ENCODE assay signal across 8 cellular contexts in genomic region chr5:133026664-133027153, GRCh38. TPM values are rescaled to one million over a fixed set of nuclear protein-coding genes. Genes with fewer than 3 reads are reported as not detected.
DNase-seq lines count a peak whose midpoint lies in the region; ATAC-seq and TF ChIP-seq lines count a peak whose summit lies in the region.

No MANE protein-coding gene starts in this region.

- no peaks in the 10 kb centered on the region for H3K9me3 ChIP-seq in SK-N-SH

- H3K9me2 ChIP-seq in SK-N-SH: no peaks in the 10 kb centered on the region

- H4K20me1 ChIP-seq in SK-N-SH (ENCODE audit: insufficient read depth): no peaks in the 10 kb centered on the region

- 14% methylated on average over 15 of the region's 15 CpGs for WGBS in SK-N-SH (ENCODE audit: low lambda C conversion rate)

- POLR2A ChIA-PET in SK-N-SH (lab: Yijun Ruan, JAX): interaction anchor here (0.7 kb wide), 1 partner anchor 25 kb away, joined by 3 read pairs; no protein-coding TSS in a partner anchor

- H3K36me3 ChIP-seq in SK-N-SH (replicated peaks in 1 of 2; ENCODE audit: control insufficient read depth in 1 of 2, insufficient read depth in 2 of 2, low read length in 1 of 2): peaks cover 0 to 10% of the 10 kb centered on the region in 2 experiments

- intact Hi-C loops in head of caudate nucleus (cut with DNase I): loop anchor here (10.0 kb wide), 1 partner anchor 62 kb away; the partner anchor contains the start of gene AFF4

- H3K79me2 ChIP-seq in SK-N-SH (ENCODE audit: insufficient read depth): peaks cover 42% of the 10 kb centered on the region

- no peaks in the 10 kb centered on the region; a peak in 1 of 4 replicates for H3K4me1 ChIP-seq in SK-N-SH (ENCODE audit: control insufficient read depth in 1 of 2, insufficient read depth in 2 of 2, low read depth in 1 of 2, low read length in 1 of 2)

- no peak for TF ChIP-seq RAD21 in SK-N-SH (IDR thresholded peaks at IDR 0.05; ENCODE audit: low read length)

- ATAC-seq in HG03039 (IDR thresholded peaks at IDR 0.05; ENCODE audit: unreplicated experiment): no peak

- no peaks in the 10 kb centered on the region for H3K27me3 ChIP-seq in SK-N-SH (ENCODE audit: insufficient read depth)

- H3K4me2 ChIP-seq in SK-N-SH: peak overlapping the region; percentile 51; the same call in 1 of the 2 replicates

- no peak for TF ChIP-seq CTCF in SK-N-SH (IDR thresholded peaks at IDR 0.05)
- no peak for TF ChIP-seq CTCF in fibroblast of mammary gland (conservative IDR thresholded peaks at IDR 0.05; ENCODE audit: control insufficient read depth, insufficient read depth, low read depth, low read length)

- H3F3A ChIP-seq in SK-N-SH (replicated peaks; ENCODE audit: insufficient read depth): peaks cover 15% of the 10 kb centered on the region

- H2AFZ ChIP-seq in SK-N-SH (ENCODE audit: low read depth): peak overlapping the region; percentile 98

- no peak for TF ChIP-seq EP300 in SK-N-SH (IDR thresholded peaks at IDR 0.05; ENCODE audit: borderline replicate concordance in 1 of 2, low read depth in 1 of 2, low read length in 1 of 2)

- H3K4me3 ChIP-seq in GM08714 (ENCODE audit: low read length) (peak overlapping the region; percentile 58), SK-N-SH (ENCODE audit: low read depth in 2 of 2, low read length in 1 of 2) (peak overlapping the region; percentile 43 to 72; a peak in 3 of 4 replicates), fibroblast of mammary gland (ENCODE audit: control insufficient read depth, low read depth, low read length) (peak overlapping the region; percentile 90)

- peak overlapping the region; percentile 72 to 76 for H3K27ac ChIP-seq in SK-N-SH (ENCODE audit: low read depth in 2 of 2, low read length in 1 of 2)

- CTCF ChIA-PET in SK-N-SH (lab: Yijun Ruan, JAX): interaction anchor here (1.0 kb wide), 1 partner anchor 40 kb away, joined by 3 read pairs; no protein-coding TSS in a partner anchor

- DNase-seq in SK-N-SH: no peak
- DNase-seq in fibroblast of mammary gland (ENCODE audit: low read depth): no peak
- peak; percentile 32 for DNase-seq in retina
- DNase-seq in hypothalamus (lab: John Stamatoyannopoulos, UW): no peak
- DNase-seq in head of caudate nucleus: no peak
- DNase-seq in GOT3 (lab: John Stamatoyannopoulos, UW): no peak

- peak overlapping the region; percentile 41 for H3K9ac ChIP-seq in SK-N-SH

TF ChIP-seq in SK-N-SH, 30 proteins besides CTCF, POLR2A, EP300 and RAD21:
- TF ChIP-seq SMC3 (IDR thresholded peaks at IDR 0.05; ENCODE audit: low read depth, low read length) (no peak), JUND (IDR thresholded peaks at IDR 0.05) (no peak), RXRA (IDR thresholded peaks at IDR 0.05; ENCODE audit: borderline replicate concordance, low read depth) (no peak), MEF2A (IDR thresholded peaks at IDR 0.05; ENCODE audit: borderline replicate concordance, low read depth) (no peak), NFIC (IDR thresholded peaks at IDR 0.05; ENCODE audit: borderline replicate concordance) (no peak), TCF12 (IDR thresholded peaks at IDR 0.05) (no peak), POLR2AphosphoS5 (IDR thresholded peaks at IDR 0.05; ENCODE audit: low read depth, low read length) (0 out of 2 replicates have a peak, but pooled peaks have one; percentile 5), CHD2 (IDR thresholded peaks at IDR 0.05; ENCODE audit: low read length, partially characterized antibody) (peak; percentile 10), ELF1 (IDR thresholded peaks at IDR 0.05) (no peak)
- TF ChIP-seq, protein P1, sequence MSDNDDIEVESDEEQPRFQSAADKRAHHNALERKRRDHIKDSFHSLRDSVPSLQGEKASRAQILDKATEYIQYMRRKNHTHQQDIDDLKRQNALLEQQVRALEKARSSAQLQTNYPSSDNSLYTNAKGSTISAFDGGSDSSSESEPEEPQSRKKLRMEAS (IDR thresholded peaks at IDR 0.05; ENCODE audit: low read depth): no peak
- TF ChIP-seq, protein P2, sequence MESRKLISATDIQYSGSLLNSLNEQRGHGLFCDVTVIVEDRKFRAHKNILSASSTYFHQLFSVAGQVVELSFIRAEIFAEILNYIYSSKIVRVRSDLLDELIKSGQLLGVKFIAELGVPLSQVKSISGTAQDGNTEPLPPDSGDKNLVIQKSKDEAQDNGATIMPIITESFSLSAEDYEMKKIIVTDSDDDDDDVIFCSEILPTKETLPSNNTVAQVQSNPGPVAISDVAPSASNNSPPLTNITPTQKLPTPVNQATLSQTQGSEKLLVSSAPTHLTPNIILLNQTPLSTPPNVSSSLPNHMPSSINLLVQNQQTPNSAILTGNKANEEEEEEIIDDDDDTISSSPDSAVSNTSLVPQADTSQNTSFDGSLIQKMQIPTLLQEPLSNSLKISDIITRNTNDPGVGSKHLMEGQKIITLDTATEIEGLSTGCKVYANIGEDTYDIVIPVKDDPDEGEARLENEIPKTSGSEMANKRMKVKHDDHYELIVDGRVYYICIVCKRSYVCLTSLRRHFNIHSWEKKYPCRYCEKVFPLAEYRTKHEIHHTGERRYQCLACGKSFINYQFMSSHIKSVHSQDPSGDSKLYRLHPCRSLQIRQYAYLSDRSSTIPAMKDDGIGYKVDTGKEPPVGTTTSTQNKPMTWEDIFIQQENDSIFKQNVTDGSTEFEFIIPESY (IDR thresholded peaks at IDR 0.05; ENCODE audit: borderline replicate concordance, low read depth): no peak

RNA-seq across cellular contexts. Expression of gene ZCCHC10, which starts 0.4 kb away (rescaled TPM):
- polyA plus RNA-seq in SK-N-SH (2012; rRNA removed): 26.3 and 28.4 TPM in 2 replicates
- 25.5 and 32.7 TPM in 2 replicates for polyA plus RNA-seq in SK-N-SH (2012; cell fraction: cytosol; rRNA removed)
- 10.6 and 12.8 TPM in 2 replicates for polyA plus RNA-seq in SK-N-SH (2012; cell fraction: nucleus; rRNA removed)

RNA-seq across cellular contexts. Expression of gene HSPA4, which starts 25.1 kb away (rescaled TPM):
- polyA plus RNA-seq in SK-N-SH (2012; rRNA removed): 18.8 and 20.2 TPM in 2 replicates
- polyA plus RNA-seq in SK-N-SH (2012; cell fraction: cytosol; rRNA removed): 29.1 and 50.4 TPM in 2 replicates
- 14.9 and 29.0 TPM in 2 replicates for polyA plus RNA-seq in SK-N-SH (2012; cell fraction: nucleus; rRNA removed)
